In genomic region chr11:94131363-94132115, GRCh38 we compare ENCODE assay signal across 10 cellular contexts. TPM values are rescaled to one million over a fixed set of nuclear protein-coding genes. Genes with fewer than 3 reads are reported as not detected.
A peak's percentile ranks its signal among the peaks of the same experiment; 100 is the strongest.
DNase-seq lines count a peak whose midpoint lies in the region; ATAC-seq, FAIRE-seq and TF ChIP-seq lines count a peak whose summit lies in the region.
"Had no signal": no experiment of that assay in that cellular context is flagged by ENCODE, and none has a peak within 500 bp of the region (broad histone marks: within the 10 kb centered on the region; RNA-seq: fewer than 3 reads in every experiment).

No MANE protein-coding gene starts in this region.

- H3K79me2 ChIP-seq in K562 (ENCODE audit: control insufficient read depth, insufficient read depth, low read length) = peaks cover 70% of the 10 kb centered on the region

- WGBS in K562 (ENCODE audit: insufficient coverage, low coverage, missing lambda C conversion rate) = 0% methylated on average over 1 of the region's 1 CpG
- 27 to 35% methylated on average over 1 of the region's 1 CpG for WGBS in upper lobe of left lung, 2 donors

- no peaks in the 10 kb centered on the region for H3K9me1 ChIP-seq in K562 (ENCODE audit: control insufficient read depth, insufficient read depth, low read length)

- TF ChIP-seq EP300 in K562 (IDR thresholded peaks at IDR 0.05; ENCODE audit: low read length) (no peak), upper lobe of left lung (IDR thresholded peaks at IDR 0.05) (no peak)

- no peak overlapping the region for H3K27ac Mint-ChIP-seq in glutamatergic neuron (ENCODE audit: unreplicated experiment)

- peaks cover 46 to 69% of the 10 kb centered on the region in 2 experiments for H3K4me1 ChIP-seq in K562 (replicated peaks in 1 of 2; ENCODE audit: control insufficient read depth in 2 of 2, insufficient read depth in 2 of 2, low read length in 2 of 2)
- H3K4me1 ChIP-seq in upper lobe of left lung = peaks cover 49 to 78% (median 51%) of the 10 kb centered on the region in 4 donors

- no peak overlapping the region for H3K4me3 ChIP-seq in K562
- H3K4me3 ChIP-seq in upper lobe of left lung = peak overlapping the region in 1 of 4 donors; percentile 83

- no peaks in the 10 kb centered on the region for H3K9me3 ChIP-seq in K562 (replicated peaks; ENCODE audit: control insufficient read depth, insufficient read depth, low read depth, low read length)
- H3K9me3 ChIP-seq in upper lobe of left lung = no peaks in the 10 kb centered on the region

- peak overlapping the region; percentile 97 for H3K4me2 ChIP-seq in K562 (ENCODE audit: insufficient read depth, low read length)

- POLR2A ChIA-PET in K562 (lab: Yijun Ruan, JAX) = interaction anchor here (0.5 to 1.9 kb wide), 5 partner anchors 9 to 24 kb away, joined by 3 to 8 read pairs (median 3); no protein-coding TSS in a partner anchor
- POLR2A ChIA-PET in HEK293T (lab: Yijun Ruan, JAX) = interaction anchor here (1.0 kb wide), 1 partner anchor 22 kb away, joined by 3 read pairs; no protein-coding TSS in a partner anchor

- H2AFZ ChIP-seq in K562 (ENCODE audit: low read depth, low read length) = no peak overlapping the region

- H3K36me3 Mint-ChIP-seq in glutamatergic neuron (ENCODE audit: unreplicated experiment) = no peaks in the 10 kb centered on the region

- H3K9ac ChIP-seq in K562 (ENCODE audit: insufficient read depth in 1 of 2, low read depth in 2 of 2, low read length in 2 of 2) = peak overlapping the region in 1 of 2 experiments; percentile 8; a peak in 1 of 4 replicates

- peaks cover 27% of the 10 kb centered on the region for H3K4me1 Mint-ChIP-seq in glutamatergic neuron (ENCODE audit: low read depth, unreplicated experiment)

- in situ Hi-C loops in K562 (cut with MboI) = no loop called here

- peaks cover 6% of the 10 kb centered on the region for H3K9me3 Mint-ChIP-seq in glutamatergic neuron (ENCODE audit: unreplicated experiment)

- H4K20me1 ChIP-seq in K562 (replicated peaks; ENCODE audit: control insufficient read depth, insufficient read depth, low read length) = peaks cover 22% of the 10 kb centered on the region

- TF ChIP-seq CTCF in K562 (IDR thresholded peaks at IDR 0.05 in 2 of 3, conservative IDR thresholded peaks at IDR 0.05 in 1 of 3; ENCODE audit: insufficient read depth in 2 of 3, low read depth in 1 of 3, low read length in 3 of 3) (no peak), upper lobe of left lung (IDR thresholded peaks at IDR 0.05) (no peak), glutamatergic neuron (IDR thresholded peaks at IDR 0.05; ENCODE audit: partially characterized antibody, unreplicated experiment) (no peak)

- CTCF ChIA-PET in K562 (lab: Yijun Ruan, JAX; ENCODE audit: low intra/inter-chr PET ratio) (no interaction called here), HEK293T (lab: Yijun Ruan, JAX) (interaction anchor here (0.6 to 0.8 kb wide), 4 partner anchors 26 to 1381 kb away, joined by 3 to 7 read pairs (median 3); no protein-coding TSS in a partner anchor)

- H3K27me3 Mint-ChIP-seq in glutamatergic neuron (ENCODE audit: unreplicated experiment) = peaks cover 7% of the 10 kb centered on the region

- TF ChIP-seq RAD21 in K562 (CRISPR knock-in tag; conservative IDR thresholded peaks at IDR 0.05 in 1 of 2, IDR thresholded peaks at IDR 0.05 in 1 of 2) = no peak

- H3K27ac ChIP-seq in K562 (ENCODE audit: extremely low read depth, low read depth, low read length) (no peak overlapping the region), upper lobe of left lung (peak overlapping the region; percentile 92 to 97 (median 96))

- TF ChIP-seq POLR2A in K562 (conservative IDR thresholded peaks at IDR 0.05) (no peak), upper lobe of left lung (IDR thresholded peaks at IDR 0.05) (no peak)

- FAIRE-seq in K562 (lab: Jason Lieb, UNC) = peak; percentile 72

- BruUV-seq in K562 (replicated peaks; lab: Mats Ljungman, UMichigan) = no TSS peak

- no peak for ATAC-seq in K562
- no peak for ATAC-seq in upper lobe of left lung (ENCODE audit: low FRiP score in 2 of 2)
- ATAC-seq in HG03135 (IDR thresholded peaks at IDR 0.05; ENCODE audit: unreplicated experiment) = no peak

- H3K36me3 ChIP-seq in K562 (ENCODE audit: control insufficient read depth, insufficient read depth, low read length) = no peaks in the 10 kb centered on the region; the same call in 2 of the 3 replicates
- H3K36me3 ChIP-seq in upper lobe of left lung = no peaks in the 10 kb centered on the region

- peak; percentile 14 for DNase-seq in NCI-H146 (lab: John Stamatoyannopoulos, UW)
- no peak for DNase-seq in NCI-H146 treated with DMSO at 0.1 percent for 48 hours (lab: John Stamatoyannopoulos, UW; ENCODE audit: unreplicated experiment)
- peak in 1 of 4 experiments; percentile 62 for DNase-seq in K562 (ENCODE audit: extremely low read depth in 1 of 4, low spot score in 3 of 4)
- peak; percentile 25 for DNase-seq in kidney tubule cell (ENCODE audit: low spot score)
- no peak for DNase-seq in upper lobe of left lung
- no peak for DNase-seq in glutamatergic neuron
- no peak for DNase-seq in HEK293T (ENCODE audit: extremely low spot score)
- DNase-seq: activated effector memory CD4-positive, alpha-beta T cell treated with Interleukin-2 at 50 U/mL for 16 hours; RPMI8226 had no signal

- H3K27me3 ChIP-seq in K562 (ENCODE audit: control insufficient read depth in 2 of 2, insufficient read depth in 2 of 2, low read length in 2 of 2) = no peaks in the 10 kb centered on the region
- H3K27me3 ChIP-seq in upper lobe of left lung = no peaks in the 10 kb centered on the region

- intact Hi-C loops in K562 (cut with micrococcal nuclease) = no loop called here

- no peak overlapping the region for H3K4me3 Mint-ChIP-seq in glutamatergic neuron (ENCODE audit: unreplicated experiment)

TF ChIP-seq in K562, 482 proteins besides CTCF, POLR2A, EP300 and RAD21 (continues in another document):
- no peak for TF ChIP-seq NRF1 (conservative IDR thresholded peaks at IDR 0.05 in 1 of 2, IDR thresholded peaks at IDR 0.05 in 1 of 2)
- 0 out of 2 replicates have a peak, but pooled peaks have one; percentile 14 for TF ChIP-seq ARID1B (IDR thresholded peaks at IDR 0.05)
- peak; percentile 17; the same call in 1 of the 2 replicates for TF ChIP-seq CBFA2T3 (IDR thresholded peaks at IDR 0.05)
- TF ChIP-seq ZBTB26 (CRISPR knock-in tag; IDR thresholded peaks at IDR 0.05) = no peak
- TF ChIP-seq MTA3 (IDR thresholded peaks at IDR 0.05; ENCODE audit: borderline replicate concordance) = no peak
- peak in 1 of 3 experiments; percentile 19 for TF ChIP-seq YY1 (IDR thresholded peaks at IDR 0.05; ENCODE audit: borderline replicate concordance in 1 of 3, control insufficient read depth in 1 of 3, extremely low read depth in 1 of 3, insufficient read depth in 3 of 3, insufficient read length in 1 of 3, insufficient replicate concordance in 2 of 3, low read depth in 1 of 3, low read length in 2 of 3)

TF ChIP-seq in HEK293T, 16 proteins besides CTCF, POLR2A, EP300 and RAD21:
- TF ChIP-seq PKNOX1 (IDR thresholded peaks at IDR 0.05) (no peak), SUZ12 (IDR thresholded peaks at IDR 0.05) (no peak), TARDBP (IDR thresholded peaks at IDR 0.05) (no peak), L3MBTL2 (conservative IDR thresholded peaks at IDR 0.05) (no peak), NFRKB (IDR thresholded peaks at IDR 0.05) (no peak), FOXA1 (IDR thresholded peaks at IDR 0.05) (no peak), ELF4 (IDR thresholded peaks at IDR 0.05) (no peak), CTBP1 (IDR thresholded peaks at IDR 0.05; ENCODE audit: borderline replicate concordance) (no peak)

RNA-seq across cellular contexts. Expression of gene PANX1, which starts 2.9 kb away (rescaled TPM):
- 13.4 and 15.1 TPM in 2 replicates for total RNA-seq in K562 (2011; cell fraction: chromatin; rRNA removed; ENCODE audit: low replicate concordance)
- 15.2 and 16.2 TPM in 2 replicates for total RNA-seq in K562 (2011; cell fraction: nucleolus; rRNA removed)
- 14.7 and 17.5 TPM in 2 replicates for total RNA-seq in K562 (2011; cell fraction: nucleoplasm; rRNA removed)
- total RNA-seq in K562 (2014; rRNA removed) (10.4 and 12.8 TPM in 2 replicates), K562 (2014; rRNA removed; fragmentation: Illumina TruSeq; extraction: Trizol) (13.9 and 15.2 TPM in 2 replicates), K562 (2015; rRNA removed; fragmentation: Illumina TruSeq; extraction: Trizol) (14.4 and 14.8 TPM in 2 replicates), K562 (2021) (12.7 and 13.3 TPM in 2 replicates), upper lobe of left lung (10 to 100 TPM in 5 of 6 donors, 1 to 10 TPM in 1; 7.3 to 32.2 (median 17.8) TPM), glutamatergic neuron (ENCODE audit: unreplicated experiment) (58.0 TPM)
- polyA plus RNA-seq in K562 (2011; rRNA removed) (6.3 and 9.5 TPM in 2 replicates), K562 (2014; fragmentation: Illumina TruSeq; extraction: Trizol) (9.9 and 10.1 TPM in 2 replicates), K562 (2014; fragmentation: Nextera tagmentation; extraction: Ambion mirVana) (1 to 10 TPM; 1.9 to 2.7 TPM), K562 (2014; rRNA removed) (6.5 and 8.4 TPM in 2 replicates)
- polyA plus RNA-seq in K562 (2011; cell fraction: cytosol; rRNA removed) = 4.8 and 6.2 TPM in 2 replicates
- 2.8 and 3.4 TPM in 2 replicates for polyA plus RNA-seq in K562 (2011; cell fraction: nucleus; rRNA removed)
- 7.8 and 10.1 TPM in 2 replicates for polyA plus RNA-seq in K562 (2012)
- 18.7 and 23.2 TPM in 2 replicates for polyA minus RNA-seq in K562 (2011; rRNA and poly(A)+ RNA removed)
- polyA minus RNA-seq in K562 (2011; cell fraction: cytosol; rRNA and poly(A)+ RNA removed) = 7.0 and 11.6 TPM in 2 replicates
- 6.6 and 8.7 TPM in 2 replicates for polyA minus RNA-seq in K562 (2011; cell fraction: nucleus; rRNA and poly(A)+ RNA removed)

Comparison
In these comparisons a context has a peak if more than half of its experiments do, and no peak if none do; other contexts are left out.
1. DNase-seq: peak in NCI-H146 (single experiment) and kidney tubule cell (single experiment); none in NCI-H146 treated with DMSO at 0.1 percent for 48 hours (single experiment), upper lobe of left lung (0 of 2), glutamatergic neuron (single experiment) and HEK293T (single experiment).